20 cellular contexts compared by ENCODE assay signal in genomic region chr2:233400961-233401360, GRCh38. TPM values are rescaled to one million over a fixed set of nuclear protein-coding genes. Genes with fewer than 3 reads are reported as not detected.
DNase-seq lines count a peak whose midpoint lies in the region; ATAC-seq, FAIRE-seq and TF ChIP-seq lines count a peak whose summit lies in the region.
"Had no signal": no experiment of that assay in that cellular context is flagged by ENCODE, and none has a peak within 500 bp of the region (broad histone marks: within the 10 kb centered on the region; RNA-seq: fewer than 3 reads in every experiment).

No MANE protein-coding gene starts in this region.

- H4K20me1 ChIP-seq in H1 (replicated peaks in 1 of 2; ENCODE audit: control insufficient read depth in 1 of 2, insufficient read depth in 2 of 2, low read length in 2 of 2): no peaks in the 10 kb centered on the region

- 93% methylated on average over 3 of the region's 3 CpGs; no CpG with 5 or more reads in 1 of the 2 experiments for WGBS in H1 (ENCODE audit: extremely low coverage in 1 of 2, insufficient coverage in 1 of 2, insufficient read length in 1 of 2, insufficient replicate concordance in 2 of 2, low coverage in 1 of 2, low lambda C conversion rate in 2 of 2, missing lambda C conversion rate in 1 of 2), 2 experiments
- WGBS in tibial nerve, 2 donors: 93 to 94% methylated on average over 3 of the region's 3 CpGs

- H2AFZ ChIP-seq in H1 (ENCODE audit: low read length): no peak overlapping the region

- H3K9me3 Mint-ChIP-seq in activated naive CD4-positive, alpha-beta T cell treated with anti-CD3 and anti-CD28 coated beads, Interleukin-2, amount 50 U/mL, for 24 hours: no peaks in the 10 kb centered on the region
- H3K9me3 Mint-ChIP-seq in T-cell: no peaks in the 10 kb centered on the region
- H3K9me3 Mint-ChIP-seq in stimulated activated naive CD8-positive, alpha-beta T cell treated with anti-CD3 and anti-CD28 coated beads, Interleukin-15, amount 100 ng/mL, for 72 hours: no peaks in the 10 kb centered on the region

- peaks cover 13% of the 10 kb centered on the region for H3K36me3 Mint-ChIP-seq in activated naive CD4-positive, alpha-beta T cell treated with anti-CD3 and anti-CD28 coated beads, Interleukin-2, amount 50 U/mL, for 24 hours
- H3K36me3 Mint-ChIP-seq in T-cell: peaks cover 18% of the 10 kb centered on the region

- CTCF ChIA-PET in T-cell (lab: Charles Lee): interaction anchor here (0.8 to 8.5 kb wide), 4 partner anchors 9 to 44 kb away, joined by 3 to 158 read pairs (median 3); no protein-coding TSS in a partner anchor
- CTCF ChIA-PET in H1 (lab: Charles Lee; ENCODE audit: partially characterized antibody): interaction anchor here (1.2 to 4.0 kb wide), 6 partner anchors 12 to 48 kb away, joined by 3 to 40 read pairs (median 5); no protein-coding TSS in a partner anchor

- POLR2A ChIA-PET in T-cell (lab: Charles Lee) (interaction anchor here in 1 of 2 donors (0.7 kb wide), 1 partner anchor 147 kb away, joined by 5 read pairs; no protein-coding TSS in a partner anchor), H1 (lab: Charles Lee; ENCODE audit: partially characterized antibody) (interaction anchor here (1.3 kb wide), 1 partner anchor 432 kb away, joined by 3 read pairs; no protein-coding TSS in a partner anchor)

- H3K79me1 ChIP-seq in H1 (ENCODE audit: low read depth, low read length): no peaks in the 10 kb centered on the region

- H4K91ac ChIP-seq in H1 (replicated peaks; ENCODE audit: insufficient read length, low read length): no peak overlapping the region

- FAIRE-seq in H1 (lab: Jason Lieb, UNC): no peak
- FAIRE-seq: GM12891, pancreas had no signal

- H3K27me3 ChIP-seq in H1 (replicated peaks in 1 of 4; ENCODE audit: control insufficient read depth in 3 of 4, extremely low read depth in 1 of 4, insufficient read depth in 3 of 4, low read length in 3 of 4) (no peaks in the 10 kb centered on the region), tibial nerve (no peaks in the 10 kb centered on the region)
- H3K27me3 ChIP-seq: pancreas had no signal

- H3K4me3 ChIP-seq in H1 (ENCODE audit: extremely low read depth in 1 of 4, insufficient read depth in 2 of 4, low read depth in 3 of 4, low read length in 4 of 4) (no peak overlapping the region), tibial nerve (no peak overlapping the region)
- H3K4me3 ChIP-seq: pancreas had no signal

- TF ChIP-seq EP300 in H1 (IDR thresholded peaks at IDR 0.05; ENCODE audit: borderline replicate concordance in 1 of 2, low read depth in 2 of 2, low read length in 2 of 2): no peak
- no peak for TF ChIP-seq EP300 in tibial nerve (IDR thresholded peaks at IDR 0.05)

- no peak overlapping the region for H3K18ac ChIP-seq in H1 (ENCODE audit: extremely low read depth, low read length)

- no peak overlapping the region for H2BK12ac ChIP-seq in H1 (ENCODE audit: low read depth, low read length)

- no peak overlapping the region for H4K8ac ChIP-seq in H1 (ENCODE audit: extremely low read depth, insufficient read depth, low read length)

- H3K4me3 Mint-ChIP-seq in activated naive CD4-positive, alpha-beta T cell treated with anti-CD3 and anti-CD28 coated beads, Interleukin-2, amount 50 U/mL, for 24 hours: peak overlapping the region; percentile 57
- H3K4me3 Mint-ChIP-seq in T-cell: peak overlapping the region; percentile 25 to 65 (median 46)
- peak overlapping the region; percentile 69 to 78 for H3K4me3 Mint-ChIP-seq in stimulated activated naive CD8-positive, alpha-beta T cell treated with anti-CD3 and anti-CD28 coated beads, Interleukin-15, amount 100 ng/mL, for 72 hours

- H2AK5ac ChIP-seq in H1 (ENCODE audit: low read depth, low read length): no peak overlapping the region

- no peak for ATAC-seq in T-cell (replicated peaks in 1 of 4)
- no peak for ATAC-seq in stimulated activated naive CD8-positive, alpha-beta T cell treated with anti-CD3 and anti-CD28 coated beads, Interleukin-15, amount 100 ng/mL, for 72 hours
- ATAC-seq: pancreas, sciatic nerve had no signal

- no peak overlapping the region for H2BK20ac ChIP-seq in H1 (ENCODE audit: low read length)

- H3K36me3 ChIP-seq in H1 (ENCODE audit: control insufficient read depth in 2 of 4, insufficient read depth in 4 of 4, low read length in 3 of 4): no peaks in the 10 kb centered on the region
- peaks cover 0 to 11% (median 0%) of the 10 kb centered on the region in 3 donors for H3K36me3 ChIP-seq in tibial nerve
- H3K36me3 ChIP-seq: pancreas had no signal

- no peaks in the 10 kb centered on the region for H3K27me3 Mint-ChIP-seq in activated naive CD4-positive, alpha-beta T cell treated with anti-CD3 and anti-CD28 coated beads, Interleukin-2, amount 50 U/mL, for 24 hours
- H3K27me3 Mint-ChIP-seq in T-cell: no peaks in the 10 kb centered on the region
- no peaks in the 10 kb centered on the region for H3K27me3 Mint-ChIP-seq in stimulated activated naive CD8-positive, alpha-beta T cell treated with anti-CD3 and anti-CD28 coated beads, Interleukin-15, amount 100 ng/mL, for 72 hours

- 0 out of 2 replicates have a peak overlapping the region, but pooled peaks have one; percentile 71 for H2BK5ac ChIP-seq in H1 (ENCODE audit: low read depth, low read length)

- H3K4me1 Mint-ChIP-seq in activated naive CD4-positive, alpha-beta T cell treated with anti-CD3 and anti-CD28 coated beads, Interleukin-2, amount 50 U/mL, for 24 hours: peaks cover 77% of the 10 kb centered on the region
- peaks cover 69 to 76% (median 76%) of the 10 kb centered on the region in 3 donors for H3K4me1 Mint-ChIP-seq in T-cell
- peaks cover 78% of the 10 kb centered on the region for H3K4me1 Mint-ChIP-seq in stimulated activated naive CD8-positive, alpha-beta T cell treated with anti-CD3 and anti-CD28 coated beads, Interleukin-15, amount 100 ng/mL, for 72 hours

- H2BK15ac ChIP-seq in H1 (ENCODE audit: low read length): no peak overlapping the region

- H3K14ac ChIP-seq in H1 (ENCODE audit: insufficient read length): no peak overlapping the region

- H2BK120ac ChIP-seq in H1 (replicated peaks; ENCODE audit: low read depth, low read length): no peak overlapping the region

- H3K9me3 ChIP-seq in H1 (ENCODE audit: insufficient read depth in 2 of 2, low read depth in 1 of 2, low read length in 1 of 2) (no peaks in the 10 kb centered on the region), tibial nerve (no peaks in the 10 kb centered on the region)
- H3K9me3 ChIP-seq: pancreas had no signal

- H3K27ac ChIP-seq in H1 (ENCODE audit: low read depth, low read length) (no peak overlapping the region), tibial nerve (no peak overlapping the region)
- H3K27ac ChIP-seq: KMS-11, pancreas had no signal

- no peak overlapping the region for H3K4ac ChIP-seq in H1 (replicated peaks; ENCODE audit: insufficient read length, low read depth, low read length)

- H3K23ac ChIP-seq in H1 (ENCODE audit: insufficient read length): no peak overlapping the region

- no peak overlapping the region for H3K9ac ChIP-seq in H1 (replicated peaks in 1 of 4; ENCODE audit: extremely low read depth in 1 of 4, low read depth in 3 of 4, low read length in 3 of 4)
- H3K9ac ChIP-seq: KMS-11 had no signal

- no peak for TF ChIP-seq RAD21 in H1 (IDR thresholded peaks at IDR 0.05 in 1 of 2, conservative IDR thresholded peaks at IDR 0.05 in 1 of 2; ENCODE audit: low read depth in 2 of 2, low read length in 2 of 2)

- no peak for TF ChIP-seq CTCF in H1 (IDR thresholded peaks at IDR 0.05; ENCODE audit: control extremely low read depth in 1 of 3, insufficient read depth in 1 of 3, low read depth in 1 of 3, low read length in 3 of 3)
- no peak for TF ChIP-seq CTCF in tibial nerve (IDR thresholded peaks at IDR 0.05)

- no peak overlapping the region for H3K4me2 ChIP-seq in H1 (ENCODE audit: insufficient read depth in 1 of 2, low read depth in 2 of 2, low read length in 2 of 2)
- H3K4me2 ChIP-seq: KMS-11 had no signal

- H3K79me2 ChIP-seq in H1 (ENCODE audit: control insufficient read depth in 1 of 2, insufficient read depth in 2 of 2, low read length in 2 of 2): no peaks in the 10 kb centered on the region

- no peak overlapping the region for H4K5ac ChIP-seq in H1 (ENCODE audit: insufficient read length, low read depth, low read length)

- DNase-seq in activated naive CD4-positive, alpha-beta T cell treated with Interleukin-2 at 50 U/mL for 16 hours: no peak
- no peak for DNase-seq in T-cell
- DNase-seq in H1 (ENCODE audit: low read depth in 1 of 2, low spot score in 2 of 2): no peak
- no peak for DNase-seq in stimulated activated naive CD8-positive, alpha-beta T cell treated with anti-CD3 and anti-CD28 coated beads, Interleukin-15, amount 100 ng/mL, for 72 hours
- no peak for DNase-seq in DMS79 treated with DMSO at 0.1 percent for 48 hours (lab: John Stamatoyannopoulos, UW)
- no peak for DNase-seq in NAMALWA (ENCODE audit: low spot score)
- DNase-seq in tibial nerve (ENCODE audit: low spot score in 2 of 2): no peak
- DNase-seq: AML-193; central memory CD4-positive, alpha-beta T cell; effector CD8-positive, alpha-beta T cell; GDM1; NCI-H1105 treated with DMSO at 0.1 percent for 48 hours; NCI-H2107; NCI-H510A treated with DMSO at 0.1 percent for 48 hours; pancreas; RPMI8226 had no signal

- peaks cover 5 to 10% (median 7%) of the 10 kb centered on the region in 4 experiments; a peak in 5 of 7 replicates for H3K4me1 ChIP-seq in H1 (replicated peaks in 1 of 4; ENCODE audit: control insufficient read depth in 3 of 4, insufficient read depth in 4 of 4, low read length in 3 of 4)
- H3K4me1 ChIP-seq in tibial nerve: no peaks in the 10 kb centered on the region
- H3K4me1 ChIP-seq: pancreas had no signal

- no peak overlapping the region for H3K56ac ChIP-seq in H1 (replicated peaks; ENCODE audit: insufficient read length, low read depth, low read length)

- TF ChIP-seq POLR2A in H1 (IDR thresholded peaks at IDR 0.05; ENCODE audit: control extremely low read depth in 1 of 2, low read depth in 2 of 2, low read length in 2 of 2) (no peak), tibial nerve (IDR thresholded peaks at IDR 0.05) (no peak)

- H3K23me2 ChIP-seq in H1 (ENCODE audit: low read depth, low read length): no peaks in the 10 kb centered on the region

- peak overlapping the region; percentile 90 for H3K27ac Mint-ChIP-seq in activated naive CD4-positive, alpha-beta T cell treated with anti-CD3 and anti-CD28 coated beads, Interleukin-2, amount 50 U/mL, for 24 hours
- H3K27ac Mint-ChIP-seq in T-cell: peak overlapping the region; percentile 87 to 91
- H3K27ac Mint-ChIP-seq in stimulated activated naive CD8-positive, alpha-beta T cell treated with anti-CD3 and anti-CD28 coated beads, Interleukin-15, amount 100 ng/mL, for 72 hours: peak overlapping the region; percentile 74 to 84

RNA-seq across cellular contexts. Expression of gene DGKD, which starts 46.7 kb away (rescaled TPM):
- total RNA-seq in T-cell (100 to 1,000 TPM; 143 to 254 (median 163) TPM), tibial nerve (10 to 100 TPM in 1 of 4 donors, 1 to 10 TPM in 3; 6.5 to 11.7 (median 7.4) TPM)
- total RNA-seq in H1 (2021; fragmentation: NEBNext Ultra II Directional; extraction: Animal tissue kit (Norgen Biotek cat#: 25700)): 30.9 and 31.3 TPM in 2 replicates
- 7.7 and 16.6 TPM in 2 replicates for polyA plus RNA-seq in H1 (2011; rRNA removed)
- 13.0 TPM for polyA plus RNA-seq in H1 (2011; cell fraction: cytosol; rRNA removed)
- polyA plus RNA-seq in H1 (2011; cell fraction: nucleus; rRNA removed): 71.8 TPM
- 11.2 to 22.9 TPM (median 14.6 TPM) in 4 replicates for polyA plus RNA-seq in H1 (2012, experiment 1 of 2)
- 9.4 TPM for polyA plus RNA-seq in H1 (2012, experiment 2 of 2)
- polyA plus RNA-seq in H1 (2013, experiment 1 of 2): 8.8 TPM
- 8.9 TPM for polyA plus RNA-seq in H1 (2013, experiment 2 of 2)
- polyA minus RNA-seq in H1 (2011; rRNA and poly(A)+ RNA removed): 33.2 and 44.4 TPM in 2 replicates
- polyA minus RNA-seq in H1 (2011; cell fraction: cytosol; rRNA and poly(A)+ RNA removed): 13.4 TPM
- 21.6 TPM for polyA minus RNA-seq in H1 (2011; cell fraction: nucleus; rRNA and poly(A)+ RNA removed)
